Comparison of ENCODE assay signal across 9 cellular contexts in the genomic region with DNA sequence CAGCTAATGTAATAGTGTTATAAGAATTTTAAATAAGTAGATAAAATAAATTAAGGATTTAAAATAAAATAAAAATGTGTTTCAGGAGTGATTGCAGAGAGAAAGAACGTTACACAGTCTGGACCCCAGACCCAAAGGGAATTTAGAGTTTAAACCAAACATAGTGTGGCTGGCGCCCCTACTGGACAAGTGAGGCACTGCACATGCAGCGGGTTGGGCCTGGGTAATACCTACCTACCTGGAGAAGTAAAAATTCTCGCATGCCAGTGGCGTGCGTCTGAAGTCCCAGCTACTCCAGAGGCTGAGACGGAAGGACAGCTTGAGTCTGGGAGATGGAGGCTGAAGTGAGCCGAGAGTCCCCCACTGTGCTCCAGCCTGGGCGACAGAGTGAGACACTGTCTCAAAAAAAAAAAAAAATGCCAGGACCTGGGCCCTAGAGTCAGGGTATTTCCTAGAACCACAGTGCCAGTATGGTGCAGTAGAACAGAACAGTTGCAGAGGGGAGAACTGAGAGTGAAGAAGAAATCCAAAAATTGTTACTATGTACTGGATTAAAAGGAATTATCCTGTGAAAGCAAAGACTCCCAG.
DNase-seq lines count a peak whose midpoint lies in the region; ATAC-seq and TF ChIP-seq lines count a peak whose summit lies in the region.
"Had no signal": no experiment of that assay in that cellular context is flagged by ENCODE, and none has a peak within 500 bp of the region (broad histone marks: within the 10 kb centered on the region; RNA-seq: fewer than 3 reads in every experiment).

No MANE protein-coding gene starts in this region.

- H3K4me3 Mint-ChIP-seq in stimulated activated effector memory CD8-positive, alpha-beta T cell treated with anti-CD3 and anti-CD28 coated beads, Interleukin-12 subunit alpha, Interleukin-12 subunit beta, amount 100 ng/mL, for 72 hours, result no peak overlapping the region
- H3K4me3 Mint-ChIP-seq: naive thymus-derived CD8-positive, alpha-beta T cell; T-helper 1 cell treated with Interleukin-12 subunit alpha and Interleukin-12 subunit beta and Interleukin-4 antibody, amounts not matched to agents 30 μg/mL and 1 μg/mL, for 36 hours had no signal

- DNase-seq in activated CD4-positive, alpha-beta T cell treated with anti-CD3 and anti-CD28 coated beads, Interleukin-2, amount 50 U/mL, for 4 hours, result peak; percentile 9 to 26
- no peak for DNase-seq in foreskin fibroblast
- peak; percentile 15 to 65 for DNase-seq in stimulated activated effector memory CD8-positive, alpha-beta T cell treated with anti-CD3 and anti-CD28 coated beads, Interleukin-12 subunit alpha, Interleukin-12 subunit beta, amount 100 ng/mL, for 72 hours (ENCODE audit: low spot score in 2 of 2)
- DNase-seq in NCI-H1694 treated with DMSO at 0.1 percent for 48 hours (lab: John Stamatoyannopoulos, UW), result no peak
- no peak for DNase-seq in NK-92 treated with Interleukin-12 subunit alpha and Interleukin-12 subunit beta, amount 100 ng/mL, for 24 hours (lab: John Stamatoyannopoulos, UW)

- no peaks in the 10 kb centered on the region for H3K36me3 Mint-ChIP-seq in stimulated activated effector memory CD8-positive, alpha-beta T cell treated with anti-CD3 and anti-CD28 coated beads, Interleukin-12 subunit alpha, Interleukin-12 subunit beta, amount 100 ng/mL, for 72 hours
- H3K36me3 Mint-ChIP-seq: naive thymus-derived CD8-positive, alpha-beta T cell had no signal

- no peak overlapping the region for H3K27ac Mint-ChIP-seq in stimulated activated effector memory CD8-positive, alpha-beta T cell treated with anti-CD3 and anti-CD28 coated beads, Interleukin-12 subunit alpha, Interleukin-12 subunit beta, amount 100 ng/mL, for 72 hours
- H3K27ac Mint-ChIP-seq: naive thymus-derived CD8-positive, alpha-beta T cell; T-helper 1 cell treated with Interleukin-12 subunit alpha and Interleukin-12 subunit beta and Interleukin-4 antibody, amounts not matched to agents 30 μg/mL and 1 μg/mL, for 36 hours had no signal

- peak; percentile 71 for ATAC-seq in GM18519 (IDR thresholded peaks at IDR 0.05; ENCODE audit: low FRiP score, unreplicated experiment)
- ATAC-seq in HG03139 (IDR thresholded peaks at IDR 0.05; ENCODE audit: unreplicated experiment), result peak; percentile 61
- ATAC-seq in stimulated activated effector memory CD8-positive, alpha-beta T cell treated with anti-CD3 and anti-CD28 coated beads, Interleukin-12 subunit alpha, Interleukin-12 subunit beta, amount 100 ng/mL, for 72 hours, result no peak
- ATAC-seq: naive thymus-derived CD8-positive, alpha-beta T cell had no signal

- H3K4me3 ChIP-seq in foreskin fibroblast (ENCODE audit: low read depth in 1 of 2, low read length in 2 of 2), result no peak overlapping the region

- peak; percentile 46 for TF ChIP-seq CTCF in foreskin fibroblast (IDR thresholded peaks at IDR 0.05; ENCODE audit: low read depth, low read length)

- H3K9me3 Mint-ChIP-seq in stimulated activated effector memory CD8-positive, alpha-beta T cell treated with anti-CD3 and anti-CD28 coated beads, Interleukin-12 subunit alpha, Interleukin-12 subunit beta, amount 100 ng/mL, for 72 hours, result peaks cover 3% of the 10 kb centered on the region
- H3K9me3 Mint-ChIP-seq: T-helper 1 cell treated with Interleukin-12 subunit alpha and Interleukin-12 subunit beta and Interleukin-4 antibody, amounts not matched to agents 30 μg/mL and 1 μg/mL, for 36 hours had no signal

- H3K4me1 Mint-ChIP-seq in stimulated activated effector memory CD8-positive, alpha-beta T cell treated with anti-CD3 and anti-CD28 coated beads, Interleukin-12 subunit alpha, Interleukin-12 subunit beta, amount 100 ng/mL, for 72 hours, result peaks cover 7% of the 10 kb centered on the region
- H3K4me1 Mint-ChIP-seq: naive thymus-derived CD8-positive, alpha-beta T cell had no signal

Comparison
In these comparisons a context has a peak if more than half of its experiments do, and no peak if none do; other contexts are left out.
1. DNase-seq: peak in activated CD4-positive, alpha-beta T cell treated with anti-CD3 and anti-CD28 coated beads, Interleukin-2, amount 50 U/mL, for 4 hours (2 of 2) and stimulated activated effector memory CD8-positive, alpha-beta T cell treated with anti-CD3 and anti-CD28 coated beads, Interleukin-12 subunit alpha, Interleukin-12 subunit beta, amount 100 ng/mL, for 72 hours (2 of 2); none in foreskin fibroblast (0 of 2), NCI-H1694 treated with DMSO at 0.1 percent for 48 hours (single experiment) and NK-92 treated with Interleukin-12 subunit alpha and Interleukin-12 subunit beta, amount 100 ng/mL, for 24 hours (single experiment).